18 cellular contexts compared by ENCODE assay signal in the genomic region with DNA sequence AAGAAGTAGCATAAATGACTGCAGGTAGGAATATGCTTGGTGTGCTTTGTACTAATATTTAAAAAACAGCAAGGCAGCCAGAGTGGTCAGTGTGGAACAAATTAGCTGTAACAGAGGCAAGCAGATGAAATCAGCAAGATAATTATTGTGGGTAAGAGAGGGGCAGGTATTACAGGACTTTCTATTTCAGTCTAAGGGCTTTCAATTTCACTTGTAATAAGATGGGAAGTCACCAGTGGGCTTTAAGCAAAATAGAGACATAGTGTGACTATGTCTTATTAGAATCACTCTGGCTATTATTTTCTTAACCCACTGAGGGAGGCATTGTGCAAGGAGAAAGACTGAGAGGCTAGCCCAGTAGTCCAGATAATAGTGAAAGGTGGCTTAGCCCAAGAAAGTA.
"Had no signal": no experiment of that assay in that cellular context is flagged by ENCODE, and none has a peak within 500 bp of the region (broad histone marks: within the 10 kb centered on the region; RNA-seq: fewer than 3 reads in every experiment).

No MANE protein-coding gene starts in this region.

- H3K27me3 ChIP-seq: gastrocnemius medialis, hepatocyte, left lung, neutrophil had no signal

- H3K27me3 Mint-ChIP-seq: activated naive CD8-positive, alpha-beta T cell; naive thymus-derived CD8-positive, alpha-beta T cell had no signal

- H3K27ac Mint-ChIP-seq: activated CD8-positive, alpha-beta T cell treated with anti-CD3 and anti-CD28 coated beads, Interleukin-2, amount 10 ng/mL, durations not matched to agents 7 days and 5 days; activated naive CD8-positive, alpha-beta T cell; activated T-cell treated with anti-CD3 and anti-CD28 coated beads, Interleukin-2, amount 50 U/mL, for 72 hours; naive thymus-derived CD8-positive, alpha-beta T cell; stimulated activated effector memory CD8-positive, alpha-beta T cell treated with anti-CD3 and anti-CD28 coated beads, Interleukin-12 subunit alpha, Interleukin-12 subunit beta, amount 100 ng/mL, for 72 hours had no signal

- H3K36me3 ChIP-seq: gastrocnemius medialis, left lung, neutrophil had no signal

- H3K27ac ChIP-seq: gastrocnemius medialis, hepatocyte, left lung, neutrophil had no signal

- H3K4me1 Mint-ChIP-seq: naive thymus-derived CD8-positive, alpha-beta T cell; stimulated activated effector memory CD8-positive, alpha-beta T cell treated with anti-CD3 and anti-CD28 coated beads, Interleukin-12 subunit alpha, Interleukin-12 subunit beta, amount 100 ng/mL, for 72 hours had no signal

- H3K4me1 ChIP-seq: gastrocnemius medialis, left lung had no signal

- H3K9me3 ChIP-seq: gastrocnemius medialis, left lung, neutrophil had no signal

- H3K4me2 ChIP-seq: hepatocyte had no signal

- H3K79me2 ChIP-seq: hepatocyte had no signal

- H3K4me3 Mint-ChIP-seq: activated CD8-positive, alpha-beta T cell treated with anti-CD3 and anti-CD28 coated beads, Interleukin-2, amount 10 ng/mL, durations not matched to agents 7 days and 5 days; activated naive CD8-positive, alpha-beta T cell; activated T-cell treated with anti-CD3 and anti-CD28 coated beads, Interleukin-2, amount 50 U/mL, for 72 hours; naive thymus-derived CD8-positive, alpha-beta T cell; stimulated activated effector memory CD8-positive, alpha-beta T cell treated with anti-CD3 and anti-CD28 coated beads, Interleukin-12 subunit alpha, Interleukin-12 subunit beta, amount 100 ng/mL, for 72 hours had no signal

- H3K4me3 ChIP-seq: gastrocnemius medialis, hepatocyte, left lung had no signal

- ATAC-seq: activated CD8-positive, alpha-beta T cell treated with anti-CD3 and anti-CD28 coated beads, Interleukin-2, amount 10 ng/mL, durations not matched to agents 7 days and 5 days; activated T-cell treated with anti-CD3 and anti-CD28 coated beads, Interleukin-2, amount 50 U/mL, for 72 hours; gastrocnemius medialis; left lung; naive thymus-derived CD8-positive, alpha-beta T cell; stimulated activated effector memory CD8-positive, alpha-beta T cell treated with anti-CD3 and anti-CD28 coated beads, Interleukin-12 subunit alpha, Interleukin-12 subunit beta, amount 100 ng/mL, for 72 hours had no signal

- H3K36me3 Mint-ChIP-seq: activated naive CD8-positive, alpha-beta T cell; naive thymus-derived CD8-positive, alpha-beta T cell; stimulated activated effector memory CD8-positive, alpha-beta T cell treated with anti-CD3 and anti-CD28 coated beads, Interleukin-12 subunit alpha, Interleukin-12 subunit beta, amount 100 ng/mL, for 72 hours had no signal

- DNase-seq: activated CD4-positive, alpha-beta T cell treated with anti-CD3 and anti-CD28 coated beads for 48 hours; activated CD8-positive, alpha-beta memory T cell treated with anti-CD3 and anti-CD28 coated beads, Interleukin-2, amount 50 U/mL, for 4 hours; activated CD8-positive, alpha-beta T cell treated with anti-CD3 and anti-CD28 coated beads, Interleukin-2, amount 10 ng/mL, durations not matched to agents 7 days and 5 days; activated gamma-delta T cell treated with Interleukin-2 at 50 U/mL for 16 hours; activated T-cell treated with anti-CD3 and anti-CD28 coated beads, Interleukin-2, amount 50 U/mL, for 72 hours; amniotic stem cell; caudate nucleus; erythroblast; gastrocnemius medialis; left lung; mammary epithelial cell; naive thymus-derived CD8-positive, alpha-beta T cell; stimulated activated CD4-positive, alpha-beta T cell treated with anti-CD3 and anti-CD28 coated beads, Interleukin-12 subunit alpha, Interleukin-12 subunit beta, amount 100 ng/mL, for 4 hours; stimulated activated CD4-positive, alpha-beta T cell treated with anti-CD3 and anti-CD28 coated beads, Interleukin-2, amount 100 ng/mL, for 24 hours had no signal

- H2AFZ ChIP-seq: hepatocyte had no signal
